8 cellular contexts compared by ENCODE assay signal in the genomic region with DNA sequence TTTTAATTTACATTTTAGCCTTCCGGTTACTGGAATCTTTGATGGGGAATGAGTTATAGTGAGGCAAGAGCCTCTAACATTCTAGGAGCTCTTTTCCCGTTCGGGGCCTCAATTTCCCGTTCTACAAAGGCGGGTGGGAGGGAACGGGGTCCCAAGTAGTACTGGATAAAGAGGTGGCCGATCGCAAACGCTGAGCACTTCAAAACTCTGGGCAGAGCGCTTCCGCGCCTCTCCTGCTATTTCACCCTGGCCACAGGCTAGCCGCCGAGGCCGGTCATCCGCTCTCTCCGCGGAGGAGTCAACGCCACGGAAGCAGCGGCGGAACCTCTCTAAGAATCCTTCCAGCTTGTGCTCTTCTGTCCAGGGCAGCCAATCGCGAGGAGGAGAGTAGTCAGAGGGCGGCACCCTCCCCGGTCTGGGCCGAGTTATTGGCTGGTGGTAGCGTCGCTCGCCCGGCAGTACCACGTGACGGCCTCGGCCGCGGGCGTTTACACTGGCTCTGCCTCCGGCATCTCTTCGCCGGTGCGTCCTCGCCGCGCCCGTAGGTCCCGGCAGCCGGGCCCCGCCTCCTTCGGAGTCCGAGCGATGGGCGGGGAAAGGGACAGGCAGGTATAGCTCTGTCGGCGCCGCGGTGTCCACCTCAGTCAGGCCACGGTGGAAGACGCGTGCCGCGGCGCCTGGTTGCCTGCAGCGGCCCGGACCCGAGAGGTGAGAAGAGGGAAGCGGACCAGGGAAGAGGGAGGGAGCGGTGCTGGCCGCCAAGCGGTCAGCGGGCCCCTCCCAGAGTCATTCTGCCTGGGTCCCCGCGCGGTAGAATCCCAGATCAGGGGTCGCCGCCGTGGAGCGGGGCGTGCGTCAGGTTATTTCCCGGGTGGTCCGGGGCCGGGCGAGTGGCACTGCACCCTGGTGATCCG. TPM values are rescaled to one million over a fixed set of nuclear protein-coding genes. Genes with fewer than 3 reads are reported as not detected.
A peak's percentile ranks its signal among the peaks of the same experiment; 100 is the strongest.
DNase-seq lines count a peak whose midpoint lies in the region; ATAC-seq and TF ChIP-seq lines count a peak whose summit lies in the region.

TSS of gene SLC26A2 (plus strand) at position 487 of the 914 bp plus-strand sequence. CDS start 16,895 bp downstream, outside the sequence.

- H3K36me3 ChIP-seq in BLaER1 treated with 17β-estradiol and CSF1 and Interleukin-3, amounts not matched to agents 10 nM and 100 nM = no peaks in the 10 kb centered on the region
- H3K36me3 ChIP-seq in left lung = no peaks in the 10 kb centered on the region

- H3K27ac Mint-ChIP-seq in dendritic cell treated with granulocyte-macrophage colony-stimulating factor and Interleukin-4, amounts not matched to agents 40 ng/mL and 50 ng/mL, for 4 days = peak within 1 kb of the TSS; percentile 93

- peaks cover 0 to 7% (median 0%) of the 10 kb centered on the region in 11 experiments; a peak in 4 of 22 replicates for H4K20me1 ChIP-seq in BLaER1 treated with 17β-estradiol and CSF1 and Interleukin-3, amounts not matched to agents 10 nM and 100 nM

- H3K9me3 Mint-ChIP-seq in dendritic cell treated with granulocyte-macrophage colony-stimulating factor and Interleukin-4, amounts not matched to agents 40 ng/mL and 50 ng/mL, for 4 days = no peaks in the 10 kb centered on the region

- peaks cover 13% of the 10 kb centered on the region for H3K36me3 Mint-ChIP-seq in dendritic cell treated with granulocyte-macrophage colony-stimulating factor and Interleukin-4, amounts not matched to agents 40 ng/mL and 50 ng/mL, for 4 days (ENCODE audit: low read depth)

- peak within 1 kb of the TSS; percentile 97 for H3K4me3 Mint-ChIP-seq in dendritic cell treated with granulocyte-macrophage colony-stimulating factor and Interleukin-4, amounts not matched to agents 40 ng/mL and 50 ng/mL, for 4 days

- ATAC-seq in GM19328 (IDR thresholded peaks at IDR 0.05; ENCODE audit: unreplicated experiment) = peak; percentile 99
- ATAC-seq in HG03520 (IDR thresholded peaks at IDR 0.05; ENCODE audit: unreplicated experiment) = peak; percentile 99
- peak; percentile 99 for ATAC-seq in left lung

- no peaks in the 10 kb centered on the region for H3K27me3 Mint-ChIP-seq in dendritic cell treated with granulocyte-macrophage colony-stimulating factor and Interleukin-4, amounts not matched to agents 40 ng/mL and 50 ng/mL, for 4 days

- H3K4me1 ChIP-seq in BLaER1 treated with 17β-estradiol and CSF1 and Interleukin-3, amounts not matched to agents 10 nM and 100 nM = peaks cover 27 to 39% (median 34%) of the 10 kb centered on the region in 10 experiments
- H3K4me1 ChIP-seq in left lung = peaks cover 9 to 27% of the 10 kb centered on the region in 2 donors

- peak within 1 kb of the TSS; percentile 72 to 86 (median 82) for H3K9ac ChIP-seq in BLaER1 treated with 17β-estradiol and CSF1 and Interleukin-3, amounts not matched to agents 10 nM and 100 nM

- intact Hi-C loops in dendritic cell treated with granulocyte-macrophage colony-stimulating factor and Interleukin-4, amounts not matched to agents 40 ng/mL and 50 ng/mL, for 4 days (cut with micrococcal nuclease) = loop anchor here (2.0 to 10.0 kb wide), 2 partner anchors 40 to 326 kb away; partner anchors contain the start of genes HMGXB3 and TIGD6
- intact Hi-C loops in left lung (cut with DNase I) = no loop called here

- no peaks in the 10 kb centered on the region for H3K9me3 ChIP-seq in BLaER1 treated with 17β-estradiol and CSF1 and Interleukin-3, amounts not matched to agents 10 nM and 100 nM (replicated peaks in 1 of 11)
- no peaks in the 10 kb centered on the region for H3K9me3 ChIP-seq in left lung

- H3K4me2 ChIP-seq in BLaER1 treated with 17β-estradiol and CSF1 and Interleukin-3, amounts not matched to agents 10 nM and 100 nM = peak within 1 kb of the TSS; percentile 80 to 99 (median 94)

- TF ChIP-seq CTCF in left lung (IDR thresholded peaks at IDR 0.05) = no peak

- peak within 1 kb of the TSS; percentile 70 to 92 (median 82) for H3K4me3 ChIP-seq in BLaER1 treated with 17β-estradiol and CSF1 and Interleukin-3, amounts not matched to agents 10 nM and 100 nM
- H3K4me3 ChIP-seq in left lung = peak within 1 kb of the TSS; percentile 77 to 96

- peaks cover 37% of the 10 kb centered on the region for H3K4me1 Mint-ChIP-seq in dendritic cell treated with granulocyte-macrophage colony-stimulating factor and Interleukin-4, amounts not matched to agents 40 ng/mL and 50 ng/mL, for 4 days (ENCODE audit: low read depth)

- H3K27me3 ChIP-seq in BLaER1 treated with 17β-estradiol and CSF1 and Interleukin-3, amounts not matched to agents 10 nM and 100 nM = no peaks in the 10 kb centered on the region
- H3K27me3 ChIP-seq in left lung = no peaks in the 10 kb centered on the region

- peak within 1 kb of the TSS; percentile 64 to 89 (median 79) for H3K27ac ChIP-seq in BLaER1 treated with 17β-estradiol and CSF1 and Interleukin-3, amounts not matched to agents 10 nM and 100 nM
- peak within 1 kb of the TSS; percentile 90 to 92 for H3K27ac ChIP-seq in left lung

- DNase-seq in NCI-H69 (lab: John Stamatoyannopoulos, UW) (peak; percentile 99), left lung (peak; percentile 98 to 99)
- peak; percentile 91 for DNase-seq in activated CD4-positive, alpha-beta T cell treated with anti-CD3 and anti-CD28 coated beads, Interleukin-2, amount 50 U/mL, for 1 hour
- peak; percentile 87 to 88 for DNase-seq in stimulated activated CD4-positive, alpha-beta T cell treated with anti-CD3 and anti-CD28 coated beads, Interleukin-2, amount 100 ng/mL, for 48 hours

RNA-seq across cellular contexts. Expression of gene SLC26A2, which starts in this region (rescaled TPM):
- 10 to 100 TPM; 14.3 to 18.5 TPM for total RNA-seq in left lung

Comparison
In these comparisons a context has a peak if more than half of its experiments do, and no peak if none do; other contexts are left out.
1. Peak in every context shown above with its lines: DNase-seq, ATAC-seq, H3K4me3 ChIP-seq and H3K27ac ChIP-seq.